24 cellular contexts compared by ENCODE assay signal in genomic region chr4:20391912-20392311, GRCh38.
"Had no signal": no experiment of that assay in that cellular context is flagged by ENCODE, and none has a peak within 500 bp of the region (broad histone marks: within the 10 kb centered on the region; RNA-seq: fewer than 3 reads in every experiment).

No MANE protein-coding gene starts in this region.

- DNase-seq: colonic mucosa; cortex of kidney; dermis blood vessel endothelial cell; dorsolateral prefrontal cortex; effector CD4-positive, alpha-beta T cell; effector CD8-positive, alpha-beta T cell; effector memory CD4-positive, alpha-beta T cell; effector memory CD8-positive, alpha-beta T cell; endodermal cell; erythroblast; esophagus squamous epithelium; foreskin melanocyte; gastrocnemius medialis; glutamatergic neuron; head of caudate nucleus; heart left ventricle; heart right ventricle had no signal

- H3K27ac Mint-ChIP-seq: dendritic cell treated with granulocyte-macrophage colony-stimulating factor and Interleukin-4, amounts not matched to agents 40 ng/mL and 50 ng/mL, for 4 days; effector memory CD8-positive, alpha-beta T cell; endodermal cell had no signal

- H3K4me1 Mint-ChIP-seq: endodermal cell had no signal

- H3K4me3 Mint-ChIP-seq: dendritic cell treated with granulocyte-macrophage colony-stimulating factor and Interleukin-4, amounts not matched to agents 40 ng/mL and 50 ng/mL, for 4 days; effector memory CD8-positive, alpha-beta T cell; endodermal cell had no signal

- H3K27me3 Mint-ChIP-seq: dendritic cell treated with granulocyte-macrophage colony-stimulating factor and Interleukin-4, amounts not matched to agents 40 ng/mL and 50 ng/mL, for 4 days; effector memory CD8-positive, alpha-beta T cell had no signal

- ATAC-seq: effector memory CD8-positive, alpha-beta T cell; esophagus mucosa; foreskin keratinocyte; gastrocnemius medialis; gastroesophageal sphincter; heart left ventricle; heart right ventricle had no signal

- H3K36me3 ChIP-seq: colonic mucosa, esophagus muscularis mucosa, esophagus squamous epithelium, gastrocnemius medialis, gastroesophageal sphincter, heart left ventricle, heart right ventricle had no signal

- H3K27ac ChIP-seq: colonic mucosa, coronary artery, epithelial cell of prostate, esophagus muscularis mucosa, esophagus squamous epithelium, foreskin keratinocyte, gastrocnemius medialis, gastroesophageal sphincter, heart left ventricle, heart right ventricle had no signal

- H3K4me1 ChIP-seq: colonic mucosa, esophagus squamous epithelium, foreskin keratinocyte, gastrocnemius medialis, heart left ventricle, heart right ventricle had no signal

- H3K27me3 ChIP-seq: colonic mucosa, dorsolateral prefrontal cortex, esophagus muscularis mucosa, esophagus squamous epithelium, foreskin keratinocyte, gastrocnemius medialis, gastroesophageal sphincter, heart left ventricle, heart right ventricle had no signal

- H3K9me3 ChIP-seq: colonic mucosa, esophagus muscularis mucosa, esophagus squamous epithelium, gastrocnemius medialis, gastroesophageal sphincter, heart left ventricle, heart right ventricle had no signal

- H3K9me3 Mint-ChIP-seq: dendritic cell treated with granulocyte-macrophage colony-stimulating factor and Interleukin-4, amounts not matched to agents 40 ng/mL and 50 ng/mL, for 4 days; endodermal cell had no signal

- H3K4me3 ChIP-seq: colonic mucosa, coronary artery, dorsolateral prefrontal cortex, esophagus muscularis mucosa, esophagus squamous epithelium, gastrocnemius medialis, gastroesophageal sphincter, heart left ventricle, heart right ventricle had no signal
